27 cellular contexts compared by ENCODE assay signal in genomic region chrX:31392541-31392940, GRCh38.
"Had no signal": no experiment of that assay in that cellular context is flagged by ENCODE, and none has a peak within 500 bp of the region (broad histone marks: within the 10 kb centered on the region; RNA-seq: fewer than 3 reads in every experiment).

No MANE protein-coding gene starts in this region.

- H3K27me3 ChIP-seq: adrenal gland, body of pancreas had no signal

- H2AFZ ChIP-seq: PC-9 had no signal

- FAIRE-seq: bronchial epithelial cell, TTC549 had no signal

- H3K4me2 ChIP-seq: PC-9 had no signal

- H3K9me3 ChIP-seq: adrenal gland, body of pancreas had no signal

- H3K36me3 ChIP-seq: adrenal gland had no signal

- DNase-seq: activated CD4-positive, alpha-beta memory T cell treated with anti-CD3 and anti-CD28 coated beads for 36 hours; activated CD4-positive, alpha-beta T cell treated with anti-CD3 and anti-CD28 coated beads, Interleukin-2, amount 10 ng/mL, durations not matched to agents 7 days and 5 days; activated CD4-positive, CD25-positive, alpha-beta regulatory T cell; activated CD8-positive, alpha-beta memory T cell treated with anti-CD3 and anti-CD28 coated beads for 24 hours; activated gamma-delta T cell treated with Interleukin-2 at 50 U/mL for 16 hours; activated naive CD4-positive, alpha-beta T cell treated with anti-CD3 and anti-CD28 coated beads, Interleukin-2, amount 10 ng/mL, durations not matched to agents 7 days and 5 days; activated naive CD8-positive, alpha-beta T cell treated with anti-CD3 and anti-CD28 coated beads, Interleukin-2, amount 10 ng/mL, durations not matched to agents 7 days and 5 days; activated T-cell treated with anti-CD3 and anti-CD28 coated beads, Interleukin-2, amount 50 U/mL, for 4 hours; adrenal gland; anterior cingulate cortex; body of pancreas; central memory CD4-positive, alpha-beta T cell; Kasumi-1; NCI-H1105 treated with DMSO at 0.1 percent for 48 hours; NCI-H1436 treated with DMSO at 0.1 percent for 48 hours; NCI-H187; NCI-H2081; NCI-H510A treated with DMSO at 0.1 percent for 48 hours; NCI-H69; PC-9; SHP77 treated with DMSO at 0.1 percent for 48 hours; T-cell; T-helper 2 cell; T1000 had no signal

- H3K27ac ChIP-seq: adrenal gland, body of pancreas, PC-9, VCaP had no signal

- ATAC-seq: activated T-cell treated with anti-CD3 and anti-CD28 coated beads, Interleukin-2, amount 50 U/mL, for 4 hours; body of pancreas; T-cell had no signal

- H3K4me1 ChIP-seq: adrenal gland, body of pancreas had no signal

- H3K4me3 ChIP-seq: adrenal gland, body of pancreas, PC-9 had no signal
